8 cellular contexts compared by ENCODE assay signal in the genomic region with DNA sequence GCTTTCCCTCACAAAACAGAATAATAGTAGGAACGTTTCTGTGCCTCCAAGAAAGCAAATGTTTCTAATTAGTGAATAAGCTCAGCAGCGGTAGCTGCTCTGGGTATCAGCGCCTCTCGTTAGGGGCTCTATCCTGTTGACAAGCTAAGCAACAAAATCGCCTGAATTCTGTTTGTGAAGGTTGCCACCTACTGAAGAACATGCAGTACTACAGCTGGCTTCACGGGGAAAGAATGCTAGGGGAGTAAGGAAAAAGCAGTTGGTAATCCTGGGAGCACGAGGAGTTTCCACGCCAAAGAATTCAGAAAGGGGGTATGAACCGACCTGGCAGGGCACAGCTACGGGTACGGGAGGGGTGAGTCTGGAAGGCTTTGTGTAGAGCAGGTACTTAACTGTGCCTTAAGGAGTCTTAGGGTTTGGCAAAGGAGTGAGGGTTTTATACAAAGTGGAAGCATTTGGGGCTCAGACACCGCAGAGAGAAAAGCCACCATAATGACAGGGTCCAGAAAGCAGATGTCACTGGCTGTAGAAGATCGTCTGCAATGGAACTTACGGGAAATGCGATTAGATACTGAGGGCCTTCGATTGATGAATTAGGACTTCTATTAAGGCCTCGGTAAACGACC.
DNase-seq lines count a peak whose midpoint lies in the region; ATAC-seq and TF ChIP-seq lines count a peak whose summit lies in the region.

No MANE protein-coding gene starts in this region.

- POLR2A ChIA-PET in A673 (lab: Charles Lee; ENCODE audit: low non-redundant PET), result no interaction called here

- no peaks in the 10 kb centered on the region for H3K27me3 ChIP-seq in A673 (replicated peaks; ENCODE audit: insufficient read depth, low read depth, low read length, poor library complexity)
- no peaks in the 10 kb centered on the region for H3K27me3 ChIP-seq in brain microvascular endothelial cell (replicated peaks)
- no peaks in the 10 kb centered on the region for H3K27me3 ChIP-seq in iPS-20b (ENCODE audit: insufficient read depth, low read length)
- peaks cover 4% of the 10 kb centered on the region for H3K27me3 ChIP-seq in skeletal muscle satellite cell (ENCODE audit: control insufficient read depth, insufficient read depth, low read length)

- in situ Hi-C loops in GM13977 (cut with MboI; ENCODE audit: low pct_unique_long_range_greater_than_20kb, low sequenced_read_pairs, unreplicated experiment) (no loop called here), brain microvascular endothelial cell (cut with HindIII; ENCODE audit: low pct_ligation_motif_present, low sequenced_read_pairs) (no loop called here)

- CTCF ChIA-PET in A673 (lab: Charles Lee), result interaction anchor here (0.5 to 1.3 kb wide), 5 partner anchors 90 to 670 kb away, joined by 3 to 7 read pairs (median 4); no protein-coding TSS in a partner anchor

- peak; percentile 89 for ATAC-seq in HG02852 (IDR thresholded peaks at IDR 0.05; ENCODE audit: unreplicated experiment)

- intact Hi-C loops in A673 (cut with micrococcal nuclease; ENCODE audit: unreplicated experiment), result loop anchor here (5.0 to 10.0 kb wide), 5 partner anchors 88 to 670 kb away; no protein-coding TSS in a partner anchor

- BruUV-seq in A673 (replicated peaks; lab: Mats Ljungman, UMichigan), result no TSS peak

- DNase-seq in A673 (ENCODE audit: low spot score), result peak; percentile 85
- peak; percentile 50 for DNase-seq in GM13977 (ENCODE audit: low spot score)
- DNase-seq in NCI-H1436 (lab: John Stamatoyannopoulos, UW), result peak; percentile 77
- peak in 4 of 5 donors; percentile 5 to 44 (median 18) for DNase-seq in T-helper 1 cell
- peak; percentile 67 for DNase-seq in brain microvascular endothelial cell

- H3K4me1 ChIP-seq in A673 (ENCODE audit: insufficient read depth, low read length, poor library complexity, severe bottlenecking) (no peaks in the 10 kb centered on the region), iPS-20b (ENCODE audit: insufficient read depth, low read length) (peaks cover 19% of the 10 kb centered on the region; the same call in 1 of the 2 replicates), skeletal muscle satellite cell (ENCODE audit: control insufficient read depth, insufficient read depth, low read length) (peaks cover 3% of the 10 kb centered on the region)

- H3K4me3 ChIP-seq in A673 (ENCODE audit: low read depth, low read length, poor library complexity, severe bottlenecking) (no peak overlapping the region), brain microvascular endothelial cell (ENCODE audit: low read depth, low read length) (no peak overlapping the region), iPS-20b (ENCODE audit: low read length) (no peak overlapping the region), skeletal muscle satellite cell (ENCODE audit: low read length) (peak overlapping the region; percentile 61)

- peak overlapping the region; percentile 59 for H3K27ac ChIP-seq in A673 (ENCODE audit: low read depth, low read length, poor library complexity, severe bottlenecking)
- no peak overlapping the region for H3K27ac ChIP-seq in brain microvascular endothelial cell
- peak overlapping the region; percentile 23 for H3K27ac ChIP-seq in iPS-20b (ENCODE audit: low read length)

- TF ChIP-seq CTCF in A673 (conservative IDR thresholded peaks at IDR 0.05; ENCODE audit: low read depth, low read length) (peak; percentile 79), GM13977 (IDR thresholded peaks at IDR 0.05; ENCODE audit: extremely low read depth, insufficient read depth, missing control alignments) (peak; percentile 81), brain microvascular endothelial cell (IDR thresholded peaks at IDR 0.05; ENCODE audit: low read depth, low read length, missing control alignments) (peak; percentile 89)

- H3K36me3 ChIP-seq in A673 (ENCODE audit: insufficient read depth, low read length, poor library complexity, severe bottlenecking), result no peaks in the 10 kb centered on the region
- no peaks in the 10 kb centered on the region for H3K36me3 ChIP-seq in brain microvascular endothelial cell (replicated peaks)
- H3K36me3 ChIP-seq in iPS-20b (ENCODE audit: insufficient read depth, low read depth, low read length), result no peaks in the 10 kb centered on the region
- no peaks in the 10 kb centered on the region for H3K36me3 ChIP-seq in skeletal muscle satellite cell (ENCODE audit: insufficient read depth, low read length)

- H3K9me3 ChIP-seq in A673 (ENCODE audit: low read depth, low read length, poor library complexity, severe bottlenecking) (no peaks in the 10 kb centered on the region), iPS-20b (ENCODE audit: insufficient read depth, low read depth, low read length) (0 out of 2 replicates have a peak, but pooled peaks cover 3% of the 10 kb centered on the region), skeletal muscle satellite cell (replicated peaks; ENCODE audit: low read length) (no peaks in the 10 kb centered on the region)

- H3K4me2 ChIP-seq in skeletal muscle satellite cell (ENCODE audit: low read length), result peak overlapping the region; percentile 86

- H3K9ac ChIP-seq in iPS-20b (ENCODE audit: low read depth, low read length) (peak overlapping the region; percentile 69; the same call in 1 of the 2 replicates), skeletal muscle satellite cell (ENCODE audit: low read depth, low read length) (peak overlapping the region; percentile 35)

Comparison
In these comparisons a context has a peak if more than half of its experiments do, and no peak if none do; other contexts are left out.
1. DNase-seq: peak in every context shown above with its lines; median percentile 85 in A673; 77 in NCI-H1436; 67 in brain microvascular endothelial cell; 50 in GM13977; 18 in T-helper 1 cell.